Comparison of ENCODE assay signal across 1 cellular context in genomic region chr9:104092192-104092591, GRCh38.
TF ChIP-seq lines count a peak whose summit lies in the region.

No MANE protein-coding gene starts in this region.

TF ChIP-seq in GM23338, 12 proteins besides CTCF, POLR2A, EP300 and RAD21 (continued from another document):
- no peak for TF ChIP-seq REST (IDR thresholded peaks at IDR 0.05; ENCODE audit: unreplicated experiment)
- no peak for TF ChIP-seq ZNF114 (CRISPR knock-in tag; IDR thresholded peaks at IDR 0.05)
- TF ChIP-seq POLR2AphosphoS5 (IDR thresholded peaks at IDR 0.05; ENCODE audit: low read depth): no peak
- no peak for TF ChIP-seq ZNF462 (CRISPR knock-in tag; IDR thresholded peaks at IDR 0.05)
TF ChIP-seq in GM23338: peak in this region for 0.
